ENCODE assay signal across 1 cellular context in the genomic region with DNA sequence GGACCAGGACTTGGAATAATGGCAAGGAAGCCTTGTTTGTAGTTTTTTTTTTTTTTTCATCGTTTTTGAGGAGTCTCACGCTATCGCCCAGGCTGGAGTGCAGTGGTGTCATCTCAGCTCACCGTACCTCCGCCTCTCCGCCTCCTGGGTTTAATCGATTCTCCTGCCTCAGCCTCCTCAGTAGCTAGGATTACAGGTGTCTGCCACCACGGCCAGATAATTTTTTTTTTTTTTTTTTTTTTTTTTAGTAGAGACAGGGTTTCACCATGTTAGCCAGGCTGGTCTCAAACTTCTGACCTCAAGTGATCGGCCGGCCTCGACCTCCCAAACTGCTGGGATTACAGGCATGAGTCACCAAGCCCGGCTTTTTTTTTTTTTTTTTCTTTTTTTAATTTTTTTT. TPM values are rescaled to one million over a fixed set of nuclear protein-coding genes. Genes with fewer than 3 reads are reported as not detected.
"Had no signal": no experiment of that assay in that cellular context is flagged by ENCODE, and none has a peak within 500 bp of the region (broad histone marks: within the 10 kb centered on the region; RNA-seq: fewer than 3 reads in every experiment).

No MANE protein-coding gene starts in this region.

RNA-seq across cellular contexts. Expression of gene ADAMTSL4, which starts 53.2 kb away (rescaled TPM):
- polyA plus RNA-seq: immature natural killer cell had no signal
